In genomic region chr1:31154000-31154631, GRCh38 we compare ENCODE assay signal across 8 cellular contexts.
DNase-seq lines count a peak whose midpoint lies in the region; ATAC-seq, FAIRE-seq and TF ChIP-seq lines count a peak whose summit lies in the region.

No MANE protein-coding gene starts in this region.

- H3K9me3 Mint-ChIP-seq in T-cell = no peaks in the 10 kb centered on the region

- no peaks in the 10 kb centered on the region for H3K27me3 Mint-ChIP-seq in T-cell

- H3K27ac Mint-ChIP-seq in T-cell = peak overlapping the region; percentile 28 to 64

- FAIRE-seq in GM19239 (lab: Jason Lieb, UNC) = peak; percentile 33

- peak overlapping the region; percentile 73 to 85 (median 80) for H3K4me3 Mint-ChIP-seq in T-cell

- no peak for ATAC-seq in T-cell (replicated peaks in 1 of 4)

- H3K4me1 Mint-ChIP-seq in T-cell = peaks cover 7 to 13% (median 12%) of the 10 kb centered on the region in 3 donors

- no peaks in the 10 kb centered on the region for H3K36me3 Mint-ChIP-seq in T-cell

- POLR2A ChIA-PET in T-cell (lab: Charles Lee) = no interaction called here

- no peak for TF ChIP-seq CTCF in foreskin fibroblast (IDR thresholded peaks at IDR 0.05; ENCODE audit: low read depth, low read length)

- H3K4me3 ChIP-seq in foreskin fibroblast (ENCODE audit: low read depth in 1 of 2, low read length in 2 of 2) (peak overlapping the region; percentile 56 to 58), skeletal muscle cell (ENCODE audit: low read depth, low read length) (peak overlapping the region; percentile 47)

- no peak for DNase-seq in GM19239 (ENCODE audit: insufficient read length, low spot score)
- no peak for DNase-seq in T-cell
- DNase-seq in foreskin fibroblast = peak; percentile 40 to 77
- no peak for DNase-seq in skeletal muscle cell (ENCODE audit: low read depth)
- no peak for DNase-seq in cerebellar cortex (ENCODE audit: low spot score)
- no peak for DNase-seq in activated CD4-positive, CD25-positive, alpha-beta regulatory T cell treated with anti-CD3 and anti-CD28 coated beads, Interleukin-2, amount 50 U/mL, for 72 hours
- DNase-seq in stimulated activated naive CD4-positive, alpha-beta T cell treated with Interleukin-2 at 50 U/mL for 16 hours (lab: John Stamatoyannopoulos, UW) = no peak
- no peak for DNase-seq in HT-29 (ENCODE audit: low spot score)

- CTCF ChIA-PET in T-cell (lab: Charles Lee) = interaction anchor here in 1 of 2 donors (0.7 kb wide), 1 partner anchor 1976 kb away, joined by 3 read pairs; no protein-coding TSS in a partner anchor

Comparison
In these comparisons a context has a peak if more than half of its experiments do, and no peak if none do; other contexts are left out.
1. DNase-seq: peak in foreskin fibroblast (2 of 2); none in GM19239 (single experiment), T-cell (0 of 34), skeletal muscle cell (single experiment), cerebellar cortex (single experiment), activated CD4-positive, CD25-positive, alpha-beta regulatory T cell treated with anti-CD3 and anti-CD28 coated beads, Interleukin-2, amount 50 U/mL, for 72 hours (single experiment), stimulated activated naive CD4-positive, alpha-beta T cell treated with Interleukin-2 at 50 U/mL for 16 hours (single experiment) and HT-29 (single experiment).